Comparison of ENCODE assay signal across 15 cellular contexts in the genomic region with DNA sequence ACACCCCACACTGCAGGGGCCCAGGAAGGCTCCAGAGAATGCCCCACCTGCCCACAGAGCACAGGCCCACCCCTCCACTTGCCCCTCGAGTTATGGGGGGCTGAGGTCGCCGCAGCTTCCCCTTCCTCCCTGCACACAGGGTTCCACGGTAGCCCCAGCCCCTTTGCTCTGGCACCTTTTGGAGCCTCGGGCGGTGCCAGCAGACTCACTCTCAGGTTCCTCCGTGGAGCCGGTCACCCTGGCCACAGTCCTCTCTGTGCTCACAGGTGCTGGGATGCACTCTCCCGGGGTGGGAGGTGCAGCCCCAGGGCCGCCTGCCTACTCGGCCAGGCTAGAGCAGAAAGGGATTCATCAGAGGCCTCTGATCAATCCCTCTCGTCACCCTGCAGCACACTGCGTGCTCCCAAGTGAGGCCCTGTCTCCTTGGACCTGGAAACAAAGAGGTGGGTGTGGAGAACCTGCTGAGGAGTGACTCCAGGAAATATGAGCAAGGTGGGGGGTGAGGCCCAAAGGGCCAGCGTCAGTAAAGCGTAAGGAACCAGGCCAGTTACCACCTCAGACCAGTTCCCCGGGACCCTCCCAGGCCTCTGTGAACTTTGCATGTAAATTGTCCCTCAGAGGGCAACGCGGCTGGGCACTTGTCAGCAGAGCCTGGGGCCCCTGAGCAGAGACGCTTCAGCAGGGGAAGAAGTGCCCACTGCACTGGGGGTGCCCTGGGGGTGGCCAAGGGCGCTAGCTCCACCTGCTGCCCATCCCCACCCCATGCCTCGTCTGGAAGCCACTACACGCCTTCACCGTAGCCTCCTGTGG.
"Had no signal": no experiment of that assay in that cellular context is flagged by ENCODE, and none has a peak within 500 bp of the region (broad histone marks: within the 10 kb centered on the region; RNA-seq: fewer than 3 reads in every experiment).

No MANE protein-coding gene starts in this region.

- H3K9me3 Mint-ChIP-seq: activated CD4-positive, alpha-beta memory T cell treated with anti-CD3 and anti-CD28 coated beads, Interleukin-2, amount 10 ng/mL, durations not matched to agents 7 days and 5 days; neural crest cell; stimulated activated effector memory CD8-positive, alpha-beta T cell treated with anti-CD3 and anti-CD28 coated beads, Interleukin-12 subunit alpha, Interleukin-12 subunit beta, amount 100 ng/mL, for 72 hours had no signal

- H3K9me3 ChIP-seq: breast epithelium, left lung, pancreas, thyroid gland, vagina had no signal

- H3K27ac Mint-ChIP-seq: activated CD4-positive, alpha-beta memory T cell treated with anti-CD3 and anti-CD28 coated beads, Interleukin-2, amount 10 ng/mL, durations not matched to agents 7 days and 5 days; activated naive CD8-positive, alpha-beta T cell; stimulated activated effector memory CD8-positive, alpha-beta T cell treated with anti-CD3 and anti-CD28 coated beads, Interleukin-12 subunit alpha, Interleukin-12 subunit beta, amount 100 ng/mL, for 72 hours had no signal

- H3K4me1 ChIP-seq: breast epithelium, left lung, pancreas, thyroid gland, vagina had no signal

- H3K27me3 Mint-ChIP-seq: activated CD4-positive, alpha-beta memory T cell treated with anti-CD3 and anti-CD28 coated beads, Interleukin-2, amount 10 ng/mL, durations not matched to agents 7 days and 5 days; activated naive CD8-positive, alpha-beta T cell had no signal

- DNase-seq: activated CD4-positive, alpha-beta memory T cell treated with anti-CD3 and anti-CD28 coated beads, Interleukin-2, amount 10 ng/mL, durations not matched to agents 7 days and 5 days; activated gamma-delta T cell; activated T-cell treated with anti-CD3 and anti-CD28 coated beads, Interleukin-2, amount 50 U/mL, for 48 hours; thyroid gland had no signal

- ATAC-seq: activated CD4-positive, CD25-positive, alpha-beta regulatory T cell treated with anti-CD3 and anti-CD28 coated beads, Interleukin-2, amount 50 U/mL, for 24 hours; esophagus mucosa; left lung; stimulated activated effector memory CD8-positive, alpha-beta T cell treated with anti-CD3 and anti-CD28 coated beads, Interleukin-12 subunit alpha, Interleukin-12 subunit beta, amount 100 ng/mL, for 72 hours had no signal

- H3K4me3 Mint-ChIP-seq: activated CD4-positive, alpha-beta memory T cell treated with anti-CD3 and anti-CD28 coated beads, Interleukin-2, amount 10 ng/mL, durations not matched to agents 7 days and 5 days; activated naive CD8-positive, alpha-beta T cell; neural crest cell; stimulated activated effector memory CD8-positive, alpha-beta T cell treated with anti-CD3 and anti-CD28 coated beads, Interleukin-12 subunit alpha, Interleukin-12 subunit beta, amount 100 ng/mL, for 72 hours had no signal

- H3K36me3 Mint-ChIP-seq: activated naive CD8-positive, alpha-beta T cell; stimulated activated effector memory CD8-positive, alpha-beta T cell treated with anti-CD3 and anti-CD28 coated beads, Interleukin-12 subunit alpha, Interleukin-12 subunit beta, amount 100 ng/mL, for 72 hours had no signal

- H3K36me3 ChIP-seq: breast epithelium, left lung, pancreas, thyroid gland, vagina had no signal

- H3K27me3 ChIP-seq: pancreas, thyroid gland, vagina had no signal

- H3K4me1 Mint-ChIP-seq: activated CD4-positive, alpha-beta memory T cell treated with anti-CD3 and anti-CD28 coated beads, Interleukin-2, amount 10 ng/mL, durations not matched to agents 7 days and 5 days; stimulated activated effector memory CD8-positive, alpha-beta T cell treated with anti-CD3 and anti-CD28 coated beads, Interleukin-12 subunit alpha, Interleukin-12 subunit beta, amount 100 ng/mL, for 72 hours had no signal

- H3K4me3 ChIP-seq: breast epithelium, dorsolateral prefrontal cortex, left lung, pancreas, skin epidermis, thyroid gland, vagina had no signal

- H3K27ac ChIP-seq: breast epithelium, dorsolateral prefrontal cortex, left lung, pancreas, skin epidermis, thyroid gland, vagina had no signal
